In the genomic region with DNA sequence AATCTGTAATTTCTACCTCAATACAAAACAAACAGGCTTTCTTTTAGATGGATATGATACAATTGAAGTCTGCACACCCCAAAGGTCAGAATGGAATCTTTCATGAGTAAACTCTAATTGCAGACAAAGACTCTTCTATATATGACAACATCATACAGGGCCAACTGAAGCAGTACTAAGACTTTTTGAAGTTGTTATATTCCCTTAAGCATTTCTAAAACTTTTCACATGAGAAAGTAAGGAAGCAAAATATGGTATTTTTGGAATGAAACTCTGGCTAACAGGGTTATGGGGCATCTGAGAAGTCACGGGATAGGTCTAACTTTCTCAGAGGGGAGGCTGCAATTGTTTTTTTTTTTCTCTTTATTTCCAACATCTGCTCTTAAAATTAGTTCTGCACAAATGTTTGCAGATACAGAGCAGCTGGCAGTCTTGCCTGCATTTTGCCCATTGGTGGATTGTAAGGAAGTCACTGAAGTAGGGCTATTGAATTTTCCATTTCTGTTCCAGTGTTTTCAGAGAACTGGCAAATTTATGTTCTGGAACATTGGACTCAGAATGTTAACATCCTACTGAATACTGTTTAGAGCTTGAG, we compare ENCODE assay signal across 1 cellular context.
TF ChIP-seq lines count a peak whose summit lies in the region.

No MANE protein-coding gene starts in this region.

TF ChIP-seq in IMR-90, 13 proteins besides CTCF, POLR2A, EP300 and RAD21 (continued from another document):
- TF ChIP-seq MAFK (IDR thresholded peaks at IDR 0.05; ENCODE audit: low read depth, low read length): no peak
- TF ChIP-seq, protein P1, sequence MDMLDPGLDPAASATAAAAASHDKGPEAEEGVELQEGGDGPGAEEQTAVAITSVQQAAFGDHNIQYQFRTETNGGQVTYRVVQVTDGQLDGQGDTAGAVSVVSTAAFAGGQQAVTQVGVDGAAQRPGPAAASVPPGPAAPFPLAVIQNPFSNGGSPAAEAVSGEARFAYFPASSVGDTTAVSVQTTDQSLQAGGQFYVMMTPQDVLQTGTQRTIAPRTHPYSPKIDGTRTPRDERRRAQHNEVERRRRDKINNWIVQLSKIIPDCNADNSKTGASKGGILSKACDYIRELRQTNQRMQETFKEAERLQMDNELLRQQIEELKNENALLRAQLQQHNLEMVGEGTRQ (IDR thresholded peaks at IDR 0.05; ENCODE audit: low read depth, low read length): no peak
- TF ChIP-seq CEBPB (IDR thresholded peaks at IDR 0.05; ENCODE audit: low read depth, low read length): no peak
- no peak for TF ChIP-seq NFE2L2 (IDR thresholded peaks at IDR 0.05; ENCODE audit: low read depth, low read length)
- TF ChIP-seq, protein P2, sequence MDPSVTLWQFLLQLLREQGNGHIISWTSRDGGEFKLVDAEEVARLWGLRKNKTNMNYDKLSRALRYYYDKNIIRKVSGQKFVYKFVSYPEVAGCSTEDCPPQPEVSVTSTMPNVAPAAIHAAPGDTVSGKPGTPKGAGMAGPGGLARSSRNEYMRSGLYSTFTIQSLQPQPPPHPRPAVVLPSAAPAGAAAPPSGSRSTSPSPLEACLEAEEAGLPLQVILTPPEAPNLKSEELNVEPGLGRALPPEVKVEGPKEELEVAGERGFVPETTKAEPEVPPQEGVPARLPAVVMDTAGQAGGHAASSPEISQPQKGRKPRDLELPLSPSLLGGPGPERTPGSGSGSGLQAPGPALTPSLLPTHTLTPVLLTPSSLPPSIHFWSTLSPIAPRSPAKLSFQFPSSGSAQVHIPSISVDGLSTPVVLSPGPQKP (IDR thresholded peaks at IDR 0.05; ENCODE audit: borderline replicate concordance, low read depth, low read length): no peak
- TF ChIP-seq SMC3 (IDR thresholded peaks at IDR 0.05; ENCODE audit: low read depth, low read length): no peak
- no peak for TF ChIP-seq MAZ (IDR thresholded peaks at IDR 0.05; ENCODE audit: borderline replicate concordance, low read depth, low read length)
- no peak for TF ChIP-seq RCOR1 (IDR thresholded peaks at IDR 0.05; ENCODE audit: insufficient replicate concordance, low read length)
- no peak for TF ChIP-seq BHLHE40 (IDR thresholded peaks at IDR 0.05; ENCODE audit: low read depth, low read length)
TF ChIP-seq in IMR-90: peak in this region for 0.
